13 cellular contexts compared by ENCODE assay signal in the genomic region with DNA sequence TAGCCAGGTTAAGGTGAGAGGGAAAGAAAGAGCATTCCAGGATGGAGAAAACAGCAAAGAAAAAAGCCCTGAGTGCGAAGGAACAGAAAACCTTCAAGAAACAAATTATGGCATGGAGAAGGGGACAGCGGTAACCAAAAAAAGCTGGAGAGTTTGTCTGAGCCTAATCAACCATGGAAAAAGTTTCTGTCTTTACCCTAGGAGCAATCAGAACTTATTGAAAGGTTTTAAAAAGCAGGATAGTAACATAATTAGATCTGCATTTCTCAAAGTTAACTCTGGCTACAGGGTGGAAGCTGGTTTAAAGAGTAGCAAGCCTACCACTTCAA. TPM values are rescaled to one million over a fixed set of nuclear protein-coding genes. Genes with fewer than 3 reads are reported as not detected.
DNase-seq lines count a peak whose midpoint lies in the region; ATAC-seq and TF ChIP-seq lines count a peak whose summit lies in the region.
"Had no signal": no experiment of that assay in that cellular context is flagged by ENCODE, and none has a peak within 500 bp of the region (broad histone marks: within the 10 kb centered on the region; RNA-seq: fewer than 3 reads in every experiment).

No MANE protein-coding gene starts in this region.

- H3K27ac ChIP-seq in CD4-positive, alpha-beta T cell (ENCODE audit: low read depth, low read length): no peak overlapping the region
- H3K27ac ChIP-seq in A673 (ENCODE audit: low read depth, low read length, poor library complexity, severe bottlenecking): no peak overlapping the region
- H3K27ac ChIP-seq: GM23248, HL-60, KMS-11 had no signal

- H3K4me1 ChIP-seq in NT2/D1 (ENCODE audit: insufficient read depth, insufficient read length) (peaks cover 10% of the 10 kb centered on the region), A673 (ENCODE audit: insufficient read depth, low read length, poor library complexity, severe bottlenecking) (peaks cover 11% of the 10 kb centered on the region)

- no peaks in the 10 kb centered on the region for H3K27me3 ChIP-seq in CD4-positive, alpha-beta T cell (ENCODE audit: control insufficient read depth, insufficient read depth, low read length)
- H3K27me3 ChIP-seq in NT2/D1 (ENCODE audit: insufficient read depth, insufficient read length): no peaks in the 10 kb centered on the region
- no peaks in the 10 kb centered on the region for H3K27me3 ChIP-seq in A673 (replicated peaks; ENCODE audit: insufficient read depth, low read depth, low read length, poor library complexity)

- ATAC-seq in CD4-positive, alpha-beta T cell (ENCODE audit: poor library complexity): no peak
- no peak for ATAC-seq in central memory CD8-positive, alpha-beta T cell (replicated peaks; ENCODE audit: extremely low read depth, poor library complexity, severe bottlenecking)
- ATAC-seq in GM18873 (IDR thresholded peaks at IDR 0.05; ENCODE audit: low FRiP score, unreplicated experiment): no peak

- H3K4me3 ChIP-seq in NT2/D1 (ENCODE audit: insufficient read length, low read depth) (no peak overlapping the region), A673 (ENCODE audit: low read depth, low read length, poor library complexity, severe bottlenecking) (no peak overlapping the region)
- H3K4me3 ChIP-seq: GM23248, HAP-1 had no signal

- no peak overlapping the region for H3K27ac Mint-ChIP-seq in CD4-positive, alpha-beta T cell
- peak overlapping the region; percentile 38 for H3K27ac Mint-ChIP-seq in central memory CD8-positive, alpha-beta T cell (ENCODE audit: low read depth)
- no peak overlapping the region for H3K27ac Mint-ChIP-seq in progenitor cell of endocrine pancreas
- H3K27ac Mint-ChIP-seq: CD8-positive, alpha-beta T cell had no signal

- DNase-seq in CD4-positive, alpha-beta T cell: no peak
- DNase-seq in NT2/D1 (ENCODE audit: low read depth, low spot score): no peak
- DNase-seq in central memory CD8-positive, alpha-beta T cell (ENCODE audit: low spot score in 2 of 2): no peak
- no peak for DNase-seq in progenitor cell of endocrine pancreas (ENCODE audit: low spot score, unreplicated experiment)
- no peak for DNase-seq in mesenteric fat pad (ENCODE audit: low spot score)
- DNase-seq in A673 (ENCODE audit: low spot score): no peak
- DNase-seq: Right ventricle myocardium superior had no signal

- TF ChIP-seq CTCF in CD4-positive, alpha-beta T cell (IDR thresholded peaks at IDR 0.05): no peak
- TF ChIP-seq CTCF in progenitor cell of endocrine pancreas (IDR thresholded peaks at IDR 0.05; ENCODE audit: unreplicated experiment): no peak
- no peak for TF ChIP-seq CTCF in A673 (conservative IDR thresholded peaks at IDR 0.05; ENCODE audit: low read depth, low read length)

- H3K9ac ChIP-seq in NT2/D1 (ENCODE audit: insufficient read length, low read depth): peak overlapping the region; percentile 11
- H3K9ac ChIP-seq: GM23248, KMS-11 had no signal

- H3K36me3 Mint-ChIP-seq in CD4-positive, alpha-beta T cell (ENCODE audit: low read depth): no peaks in the 10 kb centered on the region
- H3K36me3 Mint-ChIP-seq in central memory CD8-positive, alpha-beta T cell (ENCODE audit: insufficient read depth): peaks cover 11% of the 10 kb centered on the region
- H3K36me3 Mint-ChIP-seq in progenitor cell of endocrine pancreas (ENCODE audit: insufficient read depth): no peaks in the 10 kb centered on the region
- H3K36me3 Mint-ChIP-seq: CD8-positive, alpha-beta T cell had no signal

- no peaks in the 10 kb centered on the region for H3K9me3 Mint-ChIP-seq in CD4-positive, alpha-beta T cell
- H3K9me3 Mint-ChIP-seq in central memory CD8-positive, alpha-beta T cell: no peaks in the 10 kb centered on the region
- H3K9me3 Mint-ChIP-seq in progenitor cell of endocrine pancreas (ENCODE audit: low read depth): no peaks in the 10 kb centered on the region
- H3K9me3 Mint-ChIP-seq: CD8-positive, alpha-beta T cell had no signal

- CTCF ChIA-PET in CD4-positive, alpha-beta T cell (lab: Charles Lee): interaction anchor here (0.7 to 5.2 kb wide), 4 partner anchors 192 to 1183 kb away, joined by 3 to 66 read pairs (median 10); partner anchors contain the start of genes HECTD3 and UROD
- CTCF ChIA-PET in A673 (lab: Charles Lee): interaction anchor here (1.3 to 1.4 kb wide), 2 partner anchors 282 to 286 kb away, joined by 7 to 9 read pairs; no protein-coding TSS in a partner anchor

- POLR2A ChIA-PET in CD4-positive, alpha-beta T cell (lab: Charles Lee): interaction anchor here (1.1 to 6.2 kb wide), 3 partner anchors 40 to 481 kb away, joined by 3 to 141 read pairs (median 3); partner anchors contain the start of genes HECTD3, MUTYH, TOE1 and UROD
- POLR2A ChIA-PET in A673 (lab: Charles Lee; ENCODE audit: low non-redundant PET): no interaction called here

- no peaks in the 10 kb centered on the region for H3K27me3 Mint-ChIP-seq in CD4-positive, alpha-beta T cell
- no peaks in the 10 kb centered on the region for H3K27me3 Mint-ChIP-seq in central memory CD8-positive, alpha-beta T cell
- no peaks in the 10 kb centered on the region for H3K27me3 Mint-ChIP-seq in progenitor cell of endocrine pancreas

- peak overlapping the region; percentile 57 for H3K4me3 Mint-ChIP-seq in CD4-positive, alpha-beta T cell
- no peak overlapping the region for H3K4me3 Mint-ChIP-seq in central memory CD8-positive, alpha-beta T cell
- peak overlapping the region; percentile 9 for H3K4me3 Mint-ChIP-seq in progenitor cell of endocrine pancreas (ENCODE audit: low read depth)
- H3K4me3 Mint-ChIP-seq: CD8-positive, alpha-beta T cell had no signal

- intact Hi-C loops in CD4-positive, alpha-beta T cell (cut with DNase I, micrococcal nuclease): loop anchor here (1.0 to 5.0 kb wide), 11 partner anchors 252 to 628 kb away; partner anchors contain the start of genes RNU5D-1 (in 2 of the 2), AKR1A1 (in 1 of the 2), ARMH1 (in 1 of the 2) and BEST4 (in 1 of the 2)
- intact Hi-C loops in A673 (cut with micrococcal nuclease; ENCODE audit: unreplicated experiment): loop anchor here (1.0 to 10.0 kb wide), 6 partner anchors 192 to 566 kb away; partner anchors contain the start of genes BTBD19, DYNLT4, KIF2C and PLK3

- H3K36me3 ChIP-seq in NT2/D1 (ENCODE audit: insufficient read depth, insufficient read length, low read length) (no peaks in the 10 kb centered on the region), A673 (ENCODE audit: insufficient read depth, low read length, poor library complexity, severe bottlenecking) (no peaks in the 10 kb centered on the region)
- H3K36me3 ChIP-seq: HAP-1 had no signal

- no TSS peak for BruUV-seq in A673 (replicated peaks; lab: Mats Ljungman, UMichigan)

- peaks cover 30% of the 10 kb centered on the region for H3K4me1 Mint-ChIP-seq in CD4-positive, alpha-beta T cell (ENCODE audit: low read depth)
- peaks cover 18% of the 10 kb centered on the region for H3K4me1 Mint-ChIP-seq in central memory CD8-positive, alpha-beta T cell
- peaks cover 12% of the 10 kb centered on the region for H3K4me1 Mint-ChIP-seq in progenitor cell of endocrine pancreas (ENCODE audit: low read depth)

- no peaks in the 10 kb centered on the region for H3K9me3 ChIP-seq in CD4-positive, alpha-beta T cell (ENCODE audit: control insufficient read depth, low read length)
- H3K9me3 ChIP-seq in NT2/D1 (ENCODE audit: insufficient read depth, low read length): peaks cover 5% of the 10 kb centered on the region; the same call in 1 of the 2 replicates
- H3K9me3 ChIP-seq in A673 (ENCODE audit: low read depth, low read length, poor library complexity, severe bottlenecking): no peaks in the 10 kb centered on the region
- H3K9me3 ChIP-seq: HAP-1 had no signal

RNA-seq across cellular contexts. Expression of gene HPDL, which starts 26.1 kb away (rescaled TPM):
- total RNA-seq in CD4-positive, alpha-beta T cell: not detected
- total RNA-seq in progenitor cell of endocrine pancreas (2.4 and 3.6 TPM in 2 replicates), mesenteric fat pad (1.00 TPM), A673 (2021) (7.3 and 7.8 TPM in 2 replicates)
- total RNA-seq: Right ventricle myocardium superior had no signal

RNA-seq across cellular contexts. Expression of gene TOE1, which starts 39.3 kb away (rescaled TPM):
- total RNA-seq in CD4-positive, alpha-beta T cell: 10 to 100 TPM; 44.5 to 46.2 TPM
- total RNA-seq in progenitor cell of endocrine pancreas: 11.7 and 12.3 TPM in 2 replicates
- 7.2 TPM for total RNA-seq in mesenteric fat pad
- total RNA-seq in A673 (2021): 20.6 TPM in 2 replicates

RNA-seq across cellular contexts. Expression of gene MUTYH, which starts 39.6 kb away (rescaled TPM):
- total RNA-seq in CD4-positive, alpha-beta T cell: 10 to 100 TPM; 57.9 to 67.4 TPM
- 52.3 and 59.3 TPM in 2 replicates for total RNA-seq in progenitor cell of endocrine pancreas
- 14.4 TPM for total RNA-seq in mesenteric fat pad
- 26.7 and 26.8 TPM in 2 replicates for total RNA-seq in A673 (2021)
